2 cellular contexts compared by ENCODE assay signal in the genomic region with DNA sequence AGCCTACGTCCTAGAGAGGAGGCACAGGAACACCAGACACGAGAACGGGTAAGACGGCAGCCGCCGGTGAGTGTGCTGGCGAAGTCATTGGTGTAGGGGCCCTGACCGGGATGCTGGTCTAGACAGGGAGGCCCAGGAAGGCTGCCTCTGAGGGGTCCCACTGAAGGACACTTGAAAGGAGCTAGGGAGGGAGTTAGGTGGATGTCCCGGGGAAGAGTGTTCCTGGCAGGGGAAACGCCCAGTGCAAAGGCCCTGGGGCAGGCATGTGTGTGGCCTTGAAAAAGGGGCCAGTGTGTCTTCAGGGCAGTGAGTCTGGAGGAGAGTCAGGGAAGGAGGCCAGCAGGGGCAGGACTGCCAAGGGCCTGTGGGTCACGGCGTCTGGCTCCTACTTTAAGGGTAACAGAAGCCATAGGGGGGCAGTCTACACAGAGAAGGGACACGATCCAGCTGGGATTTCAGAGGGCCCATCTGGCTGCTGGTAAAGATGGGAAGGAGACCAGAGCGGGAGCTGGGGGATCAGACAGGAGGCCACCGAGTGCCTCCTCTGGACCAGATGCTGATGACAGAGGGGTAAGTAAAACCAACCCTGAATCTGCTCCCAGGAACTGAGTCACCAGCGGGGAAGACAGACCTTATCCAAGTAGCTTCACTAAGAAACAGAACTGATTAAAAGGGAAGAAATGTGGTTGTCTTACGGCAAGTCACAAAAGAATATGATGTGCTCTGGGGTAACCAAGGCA.
TF ChIP-seq lines count a peak whose summit lies in the region.

No MANE protein-coding gene starts in this region.

TF ChIP-seq in A549, 52 proteins besides CTCF, POLR2A, EP300 and RAD21 (continued from another document):
- no peak for TF ChIP-seq RFX5 (IDR thresholded peaks at IDR 0.05)
- TF ChIP-seq, protein P1, sequence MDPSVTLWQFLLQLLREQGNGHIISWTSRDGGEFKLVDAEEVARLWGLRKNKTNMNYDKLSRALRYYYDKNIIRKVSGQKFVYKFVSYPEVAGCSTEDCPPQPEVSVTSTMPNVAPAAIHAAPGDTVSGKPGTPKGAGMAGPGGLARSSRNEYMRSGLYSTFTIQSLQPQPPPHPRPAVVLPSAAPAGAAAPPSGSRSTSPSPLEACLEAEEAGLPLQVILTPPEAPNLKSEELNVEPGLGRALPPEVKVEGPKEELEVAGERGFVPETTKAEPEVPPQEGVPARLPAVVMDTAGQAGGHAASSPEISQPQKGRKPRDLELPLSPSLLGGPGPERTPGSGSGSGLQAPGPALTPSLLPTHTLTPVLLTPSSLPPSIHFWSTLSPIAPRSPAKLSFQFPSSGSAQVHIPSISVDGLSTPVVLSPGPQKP (IDR thresholded peaks at IDR 0.05; ENCODE audit: low read depth, low read length), result no peak
- TF ChIP-seq ZFP36 (IDR thresholded peaks at IDR 0.05; ENCODE audit: borderline replicate concordance, partially characterized antibody), result no peak
- TF ChIP-seq FOXS1 (CRISPR knock-in tag; IDR thresholded peaks at IDR 0.05), result no peak
- TF ChIP-seq FOSL2 (IDR thresholded peaks at IDR 0.05), result no peak
- no peak for TF ChIP-seq FOSL2 (CRISPR knock-in tag; IDR thresholded peaks at IDR 0.05)
- no peak for TF ChIP-seq ZNF302 (CRISPR knock-in tag; IDR thresholded peaks at IDR 0.05)
- no peak for TF ChIP-seq HOXB13 (CRISPR knock-in tag; IDR thresholded peaks at IDR 0.05; ENCODE audit: low read depth)
- no peak for TF ChIP-seq KDM5A (IDR thresholded peaks at IDR 0.05)
- TF ChIP-seq JUN (IDR thresholded peaks at IDR 0.05), result no peak

TF ChIP-seq in GM23338, 12 proteins besides CTCF, POLR2A, EP300 and RAD21 (continued from another document):
- TF ChIP-seq, protein P2, sequence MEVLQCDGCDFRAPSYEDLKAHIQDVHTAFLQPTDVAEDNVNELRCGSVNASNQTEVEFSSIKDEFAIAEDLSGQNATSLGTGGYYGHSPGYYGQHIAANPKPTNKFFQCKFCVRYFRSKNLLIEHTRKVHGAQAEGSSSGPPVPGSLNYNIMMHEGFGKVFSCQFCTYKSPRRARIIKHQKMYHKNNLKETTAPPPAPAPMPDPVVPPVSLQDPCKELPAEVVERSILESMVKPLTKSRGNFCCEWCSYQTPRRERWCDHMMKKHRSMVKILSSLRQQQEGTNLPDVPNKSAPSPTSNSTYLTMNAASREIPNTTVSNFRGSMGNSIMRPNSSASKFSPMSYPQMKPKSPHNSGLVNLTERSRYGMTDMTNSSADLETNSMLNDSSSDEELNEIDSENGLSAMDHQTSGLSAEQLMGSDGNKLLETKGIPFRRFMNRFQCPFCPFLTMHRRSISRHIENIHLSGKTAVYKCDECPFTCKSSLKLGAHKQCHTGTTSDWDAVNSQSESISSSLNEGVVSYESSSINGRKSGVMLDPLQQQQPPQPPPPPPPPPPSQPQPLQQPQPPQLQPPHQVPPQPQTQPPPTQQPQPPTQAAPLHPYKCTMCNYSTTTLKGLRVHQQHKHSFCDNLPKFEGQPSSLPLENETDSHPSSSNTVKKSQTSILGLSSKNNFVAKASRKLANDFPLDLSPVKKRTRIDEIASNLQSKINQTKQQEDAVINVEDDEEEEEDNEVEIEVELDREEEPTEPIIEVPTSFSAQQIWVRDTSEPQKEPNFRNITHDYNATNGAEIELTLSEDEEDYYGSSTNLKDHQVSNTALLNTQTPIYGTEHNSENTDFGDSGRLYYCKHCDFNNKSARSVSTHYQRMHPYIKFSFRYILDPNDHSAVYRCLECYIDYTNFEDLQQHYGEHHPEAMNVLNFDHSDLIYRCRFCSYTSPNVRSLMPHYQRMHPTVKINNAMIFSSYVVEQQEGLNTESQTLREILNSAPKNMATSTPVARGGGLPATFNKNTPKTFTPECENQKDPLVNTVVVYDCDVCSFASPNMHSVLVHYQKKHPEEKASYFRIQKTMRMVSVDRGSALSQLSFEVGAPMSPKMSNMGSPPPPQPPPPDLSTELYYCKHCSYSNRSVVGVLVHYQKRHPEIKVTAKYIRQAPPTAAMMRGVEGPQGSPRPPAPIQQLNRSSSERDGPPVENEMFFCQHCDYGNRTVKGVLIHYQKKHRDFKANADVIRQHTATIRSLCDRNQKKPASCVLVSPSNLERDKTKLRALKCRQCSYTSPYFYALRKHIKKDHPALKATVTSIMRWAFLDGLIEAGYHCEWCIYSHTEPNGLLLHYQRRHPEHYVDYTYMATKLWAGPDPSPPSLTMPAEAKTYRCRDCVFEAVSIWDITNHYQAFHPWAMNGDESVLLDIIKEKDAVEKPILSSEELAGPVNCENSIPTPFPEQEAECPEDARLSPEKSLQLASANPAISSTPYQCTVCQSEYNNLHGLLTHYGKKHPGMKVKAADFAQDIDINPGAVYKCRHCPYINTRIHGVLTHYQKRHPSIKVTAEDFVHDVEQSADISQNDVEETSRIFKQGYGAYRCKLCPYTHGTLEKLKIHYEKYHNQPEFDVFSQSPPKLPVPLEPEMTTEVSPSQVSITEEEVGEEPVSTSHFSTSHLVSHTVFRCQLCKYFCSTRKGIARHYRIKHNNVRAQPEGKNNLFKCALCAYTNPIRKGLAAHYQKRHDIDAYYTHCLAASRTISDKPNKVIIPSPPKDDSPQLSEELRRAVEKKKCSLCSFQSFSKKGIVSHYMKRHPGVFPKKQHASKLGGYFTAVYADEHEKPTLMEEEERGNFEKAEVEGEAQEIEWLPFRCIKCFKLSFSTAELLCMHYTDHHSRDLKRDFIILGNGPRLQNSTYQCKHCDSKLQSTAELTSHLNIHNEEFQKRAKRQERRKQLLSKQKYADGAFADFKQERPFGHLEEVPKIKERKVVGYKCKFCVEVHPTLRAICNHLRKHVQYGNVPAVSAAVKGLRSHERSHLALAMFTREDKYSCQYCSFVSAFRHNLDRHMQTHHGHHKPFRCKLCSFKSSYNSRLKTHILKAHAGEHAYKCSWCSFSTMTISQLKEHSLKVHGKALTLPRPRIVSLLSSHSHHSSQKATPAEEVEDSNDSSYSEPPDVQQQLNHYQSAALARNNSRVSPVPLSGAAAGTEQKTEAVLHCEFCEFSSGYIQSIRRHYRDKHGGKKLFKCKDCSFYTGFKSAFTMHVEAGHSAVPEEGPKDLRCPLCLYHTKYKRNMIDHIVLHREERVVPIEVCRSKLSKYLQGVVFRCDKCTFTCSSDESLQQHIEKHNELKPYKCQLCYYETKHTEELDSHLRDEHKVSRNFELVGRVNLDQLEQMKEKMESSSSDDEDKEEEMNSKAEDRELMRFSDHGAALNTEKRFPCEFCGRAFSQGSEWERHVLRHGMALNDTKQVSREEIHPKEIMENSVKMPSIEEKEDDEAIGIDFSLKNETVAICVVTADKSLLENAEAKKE (CRISPR knock-in tag; IDR thresholded peaks at IDR 0.05), result no peak
- TF ChIP-seq EZH2 (IDR thresholded peaks at IDR 0.05; ENCODE audit: low read depth, unreplicated experiment) (no peak), POLR2AphosphoS5 (IDR thresholded peaks at IDR 0.05; ENCODE audit: low read depth) (no peak), JUNB (IDR thresholded peaks at IDR 0.05; ENCODE audit: unreplicated experiment) (no peak), STAT1 (IDR thresholded peaks at IDR 0.05; ENCODE audit: unreplicated experiment) (no peak), ZNF114 (CRISPR knock-in tag; IDR thresholded peaks at IDR 0.05) (no peak), NANOG (IDR thresholded peaks at IDR 0.05; ENCODE audit: borderline replicate concordance) (no peak), CREB1 (CRISPR knock-in tag; IDR thresholded peaks at IDR 0.05; ENCODE audit: low read depth) (no peak)
- TF ChIP-seq, protein P3, sequence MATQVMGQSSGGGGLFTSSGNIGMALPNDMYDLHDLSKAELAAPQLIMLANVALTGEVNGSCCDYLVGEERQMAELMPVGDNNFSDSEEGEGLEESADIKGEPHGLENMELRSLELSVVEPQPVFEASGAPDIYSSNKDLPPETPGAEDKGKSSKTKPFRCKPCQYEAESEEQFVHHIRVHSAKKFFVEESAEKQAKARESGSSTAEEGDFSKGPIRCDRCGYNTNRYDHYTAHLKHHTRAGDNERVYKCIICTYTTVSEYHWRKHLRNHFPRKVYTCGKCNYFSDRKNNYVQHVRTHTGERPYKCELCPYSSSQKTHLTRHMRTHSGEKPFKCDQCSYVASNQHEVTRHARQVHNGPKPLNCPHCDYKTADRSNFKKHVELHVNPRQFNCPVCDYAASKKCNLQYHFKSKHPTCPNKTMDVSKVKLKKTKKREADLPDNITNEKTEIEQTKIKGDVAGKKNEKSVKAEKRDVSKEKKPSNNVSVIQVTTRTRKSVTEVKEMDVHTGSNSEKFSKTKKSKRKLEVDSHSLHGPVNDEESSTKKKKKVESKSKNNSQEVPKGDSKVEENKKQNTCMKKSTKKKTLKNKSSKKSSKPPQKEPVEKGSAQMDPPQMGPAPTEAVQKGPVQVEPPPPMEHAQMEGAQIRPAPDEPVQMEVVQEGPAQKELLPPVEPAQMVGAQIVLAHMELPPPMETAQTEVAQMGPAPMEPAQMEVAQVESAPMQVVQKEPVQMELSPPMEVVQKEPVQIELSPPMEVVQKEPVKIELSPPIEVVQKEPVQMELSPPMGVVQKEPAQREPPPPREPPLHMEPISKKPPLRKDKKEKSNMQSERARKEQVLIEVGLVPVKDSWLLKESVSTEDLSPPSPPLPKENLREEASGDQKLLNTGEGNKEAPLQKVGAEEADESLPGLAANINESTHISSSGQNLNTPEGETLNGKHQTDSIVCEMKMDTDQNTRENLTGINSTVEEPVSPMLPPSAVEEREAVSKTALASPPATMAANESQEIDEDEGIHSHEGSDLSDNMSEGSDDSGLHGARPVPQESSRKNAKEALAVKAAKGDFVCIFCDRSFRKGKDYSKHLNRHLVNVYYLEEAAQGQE (IDR thresholded peaks at IDR 0.05; ENCODE audit: unreplicated experiment), result no peak
- TF ChIP-seq, protein P4, sequence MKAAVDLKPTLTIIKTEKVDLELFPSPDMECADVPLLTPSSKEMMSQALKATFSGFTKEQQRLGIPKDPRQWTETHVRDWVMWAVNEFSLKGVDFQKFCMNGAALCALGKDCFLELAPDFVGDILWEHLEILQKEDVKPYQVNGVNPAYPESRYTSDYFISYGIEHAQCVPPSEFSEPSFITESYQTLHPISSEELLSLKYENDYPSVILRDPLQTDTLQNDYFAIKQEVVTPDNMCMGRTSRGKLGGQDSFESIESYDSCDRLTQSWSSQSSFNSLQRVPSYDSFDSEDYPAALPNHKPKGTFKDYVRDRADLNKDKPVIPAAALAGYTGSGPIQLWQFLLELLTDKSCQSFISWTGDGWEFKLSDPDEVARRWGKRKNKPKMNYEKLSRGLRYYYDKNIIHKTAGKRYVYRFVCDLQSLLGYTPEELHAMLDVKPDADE (IDR thresholded peaks at IDR 0.05), result no peak
